ENCODE assay signal across 2 cellular contexts in the genomic region with DNA sequence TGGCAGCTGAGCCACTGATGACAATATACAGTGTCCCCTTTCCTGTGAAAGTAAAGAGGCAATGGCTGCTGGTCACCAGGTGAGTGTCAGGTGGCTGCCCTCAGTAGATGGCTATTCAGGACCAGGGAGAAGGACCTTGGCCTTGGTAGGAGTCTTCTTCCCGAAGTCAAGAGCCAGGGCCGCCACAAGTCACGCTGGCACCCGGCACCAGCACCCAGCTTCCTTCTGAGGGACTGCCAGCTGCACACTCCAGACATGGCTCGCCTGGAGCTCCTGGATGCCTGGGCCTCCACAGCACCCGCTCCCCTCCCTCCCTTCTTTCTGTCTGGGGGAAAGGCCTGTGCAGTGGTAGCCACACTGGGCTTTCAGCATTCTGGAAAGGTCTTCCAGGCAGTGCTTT.
TF ChIP-seq lines count a peak whose summit lies in the region.

No MANE protein-coding gene starts in this region.

TF ChIP-seq in GM12878, 131 proteins besides CTCF, POLR2A, EP300 and RAD21:
- TF ChIP-seq ZBED1 (IDR thresholded peaks at IDR 0.05; ENCODE audit: borderline replicate concordance) (no peak), SMARCA5 (IDR thresholded peaks at IDR 0.05) (no peak), ZZZ3 (IDR thresholded peaks at IDR 0.05; ENCODE audit: control insufficient read depth, insufficient read length, low read depth) (no peak), CHD2 (IDR thresholded peaks at IDR 0.05; ENCODE audit: borderline replicate concordance, low read depth, low read length) (no peak), FOXK2 (IDR thresholded peaks at IDR 0.05) (no peak), TCF12 (IDR thresholded peaks at IDR 0.05; ENCODE audit: low read depth, low read length) (no peak)
- TF ChIP-seq, protein P1, sequence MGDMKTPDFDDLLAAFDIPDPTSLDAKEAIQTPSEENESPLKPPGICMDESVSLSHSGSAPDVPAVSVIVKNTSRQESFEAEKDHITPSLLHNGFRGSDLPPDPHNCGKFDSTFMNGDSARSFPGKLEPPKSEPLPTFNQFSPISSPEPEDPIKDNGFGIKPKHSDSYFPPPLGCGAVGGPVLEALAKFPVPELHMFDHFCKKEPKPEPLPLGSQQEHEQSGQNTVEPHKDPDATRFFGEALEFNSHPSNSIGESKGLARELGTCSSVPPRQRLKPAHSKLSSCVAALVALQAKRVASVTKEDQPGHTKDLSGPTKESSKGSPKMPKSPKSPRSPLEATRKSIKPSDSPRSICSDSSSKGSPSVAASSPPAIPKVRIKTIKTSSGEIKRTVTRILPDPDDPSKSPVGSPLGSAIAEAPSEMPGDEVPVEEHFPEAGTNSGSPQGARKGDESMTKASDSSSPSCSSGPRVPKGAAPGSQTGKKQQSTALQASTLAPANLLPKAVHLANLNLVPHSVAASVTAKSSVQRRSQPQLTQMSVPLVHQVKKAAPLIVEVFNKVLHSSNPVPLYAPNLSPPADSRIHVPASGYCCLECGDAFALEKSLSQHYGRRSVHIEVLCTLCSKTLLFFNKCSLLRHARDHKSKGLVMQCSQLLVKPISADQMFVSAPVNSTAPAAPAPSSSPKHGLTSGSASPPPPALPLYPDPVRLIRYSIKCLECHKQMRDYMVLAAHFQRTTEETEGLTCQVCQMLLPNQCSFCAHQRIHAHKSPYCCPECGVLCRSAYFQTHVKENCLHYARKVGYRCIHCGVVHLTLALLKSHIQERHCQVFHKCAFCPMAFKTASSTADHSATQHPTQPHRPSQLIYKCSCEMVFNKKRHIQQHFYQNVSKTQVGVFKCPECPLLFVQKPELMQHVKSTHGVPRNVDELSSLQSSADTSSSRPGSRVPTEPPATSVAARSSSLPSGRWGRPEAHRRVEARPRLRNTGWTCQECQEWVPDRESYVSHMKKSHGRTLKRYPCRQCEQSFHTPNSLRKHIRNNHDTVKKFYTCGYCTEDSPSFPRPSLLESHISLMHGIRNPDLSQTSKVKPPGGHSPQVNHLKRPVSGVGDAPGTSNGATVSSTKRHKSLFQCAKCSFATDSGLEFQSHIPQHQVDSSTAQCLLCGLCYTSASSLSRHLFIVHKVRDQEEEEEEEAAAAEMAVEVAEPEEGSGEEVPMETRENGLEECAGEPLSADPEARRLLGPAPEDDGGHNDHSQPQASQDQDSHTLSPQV (IDR thresholded peaks at IDR 0.05), result no peak
TF ChIP-seq in GM12878: peak in this region for 0.

TF ChIP-seq in HepG2, 621 proteins besides CTCF, POLR2A, EP300 and RAD21:
- TF ChIP-seq MEF2D (CRISPR knock-in tag; IDR thresholded peaks at IDR 0.05), result no peak
- TF ChIP-seq PAWR (CRISPR knock-in tag; IDR thresholded peaks at IDR 0.05; ENCODE audit: borderline replicate concordance), result no peak
- TF ChIP-seq, protein P2, sequence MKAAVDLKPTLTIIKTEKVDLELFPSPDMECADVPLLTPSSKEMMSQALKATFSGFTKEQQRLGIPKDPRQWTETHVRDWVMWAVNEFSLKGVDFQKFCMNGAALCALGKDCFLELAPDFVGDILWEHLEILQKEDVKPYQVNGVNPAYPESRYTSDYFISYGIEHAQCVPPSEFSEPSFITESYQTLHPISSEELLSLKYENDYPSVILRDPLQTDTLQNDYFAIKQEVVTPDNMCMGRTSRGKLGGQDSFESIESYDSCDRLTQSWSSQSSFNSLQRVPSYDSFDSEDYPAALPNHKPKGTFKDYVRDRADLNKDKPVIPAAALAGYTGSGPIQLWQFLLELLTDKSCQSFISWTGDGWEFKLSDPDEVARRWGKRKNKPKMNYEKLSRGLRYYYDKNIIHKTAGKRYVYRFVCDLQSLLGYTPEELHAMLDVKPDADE (CRISPR knock-in tag; IDR thresholded peaks at IDR 0.05), result no peak
- no peak for TF ChIP-seq ZNF235 (CRISPR knock-in tag; IDR thresholded peaks at IDR 0.05; ENCODE audit: borderline replicate concordance)
- TF ChIP-seq ZSCAN9 (CRISPR knock-in tag; IDR thresholded peaks at IDR 0.05; ENCODE audit: borderline replicate concordance), result no peak
- no peak for TF ChIP-seq ZSCAN12 (CRISPR knock-in tag; IDR thresholded peaks at IDR 0.05)
- TF ChIP-seq, protein P3, sequence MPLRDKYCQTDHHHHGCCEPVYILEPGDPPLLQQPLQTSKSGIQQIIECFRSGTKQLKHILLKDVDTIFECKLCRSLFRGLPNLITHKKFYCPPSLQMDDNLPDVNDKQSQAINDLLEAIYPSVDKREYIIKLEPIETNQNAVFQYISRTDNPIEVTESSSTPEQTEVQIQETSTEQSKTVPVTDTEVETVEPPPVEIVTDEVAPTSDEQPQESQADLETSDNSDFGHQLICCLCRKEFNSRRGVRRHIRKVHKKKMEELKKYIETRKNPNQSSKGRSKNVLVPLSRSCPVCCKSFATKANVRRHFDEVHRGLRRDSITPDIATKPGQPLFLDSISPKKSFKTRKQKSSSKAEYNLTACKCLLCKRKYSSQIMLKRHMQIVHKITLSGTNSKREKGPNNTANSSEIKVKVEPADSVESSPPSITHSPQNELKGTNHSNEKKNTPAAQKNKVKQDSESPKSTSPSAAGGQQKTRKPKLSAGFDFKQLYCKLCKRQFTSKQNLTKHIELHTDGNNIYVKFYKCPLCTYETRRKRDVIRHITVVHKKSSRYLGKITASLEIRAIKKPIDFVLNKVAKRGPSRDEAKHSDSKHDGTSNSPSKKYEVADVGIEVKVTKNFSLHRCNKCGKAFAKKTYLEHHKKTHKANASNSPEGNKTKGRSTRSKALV (CRISPR knock-in tag; IDR thresholded peaks at IDR 0.05), result no peak
- no peak for TF ChIP-seq ISX (CRISPR knock-in tag; conservative IDR thresholded peaks at IDR 0.05)
- no peak for TF ChIP-seq ZKSCAN8 (CRISPR knock-in tag; IDR thresholded peaks at IDR 0.05; ENCODE audit: borderline replicate concordance)
- TF ChIP-seq, protein P4, sequence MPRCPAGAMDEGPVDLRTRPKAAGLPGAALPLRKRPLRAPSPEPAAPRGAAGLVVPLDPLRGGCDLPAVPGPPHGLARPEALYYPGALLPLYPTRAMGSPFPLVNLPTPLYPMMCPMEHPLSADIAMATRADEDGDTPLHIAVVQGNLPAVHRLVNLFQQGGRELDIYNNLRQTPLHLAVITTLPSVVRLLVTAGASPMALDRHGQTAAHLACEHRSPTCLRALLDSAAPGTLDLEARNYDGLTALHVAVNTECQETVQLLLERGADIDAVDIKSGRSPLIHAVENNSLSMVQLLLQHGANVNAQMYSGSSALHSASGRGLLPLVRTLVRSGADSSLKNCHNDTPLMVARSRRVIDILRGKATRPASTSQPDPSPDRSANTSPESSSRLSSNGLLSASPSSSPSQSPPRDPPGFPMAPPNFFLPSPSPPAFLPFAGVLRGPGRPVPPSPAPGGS (CRISPR knock-in tag; IDR thresholded peaks at IDR 0.05), result no peak
- TF ChIP-seq DNMT1 (CRISPR knock-in tag; IDR thresholded peaks at IDR 0.05), result no peak
